Comparison of ENCODE assay signal across 24 cellular contexts in genomic region chr4:12672320-12672719, GRCh38.
"Had no signal": no experiment of that assay in that cellular context is flagged by ENCODE, and none has a peak within 500 bp of the region (broad histone marks: within the 10 kb centered on the region; RNA-seq: fewer than 3 reads in every experiment).

No MANE protein-coding gene starts in this region.

- H3K36me3 ChIP-seq: stomach, suprapubic skin, thoracic aorta, thyroid gland, tibial artery, tibial nerve, transverse colon, upper lobe of left lung, upper lobe of right lung, uterus, vagina had no signal

- H3K27me3 ChIP-seq: stomach, suprapubic skin, testis, thyroid gland, tibial artery, tibial nerve, transverse colon, upper lobe of left lung, upper lobe of right lung, uterus, vagina had no signal

- H3K4me3 ChIP-seq: stomach, suprapubic skin, testis, thoracic aorta, thyroid gland, tibial artery, tibial nerve, transverse colon, upper lobe of left lung, upper lobe of right lung, uterus, vagina had no signal

- H3K27ac ChIP-seq: stomach, suprapubic skin, testis, thoracic aorta, thyroid gland, tibial artery, tibial nerve, transverse colon, upper lobe of left lung, upper lobe of right lung, uterus, vagina had no signal

- H3K9me3 ChIP-seq: testis, thyroid gland, uterus, vagina had no signal

- DNase-seq: stimulated activated CD4-positive, alpha-beta T cell treated with anti-CD3 and anti-CD28 coated beads, Interleukin-2, amount 100 ng/mL, for 48 hours; stimulated activated CD4-positive, alpha-beta T cell treated with anti-CD3 and anti-CD28 coated beads, Interleukin-4, amount 100 ng/mL, for 1 hour; stimulated activated CD4-positive, alpha-beta T cell treated with anti-CD3 and anti-CD28 coated beads, Interleukin-4, amount 100 ng/mL, for 24 hours; stimulated activated CD4-positive, alpha-beta T cell treated with anti-CD3 and anti-CD28 coated beads, Interleukin-4, amount 100 ng/mL, for 4 hours; stimulated activated CD8-positive, alpha-beta memory T cell treated with anti-CD3 and anti-CD28 coated beads, Interleukin-4, amount 100 ng/mL, for 48 hours; stimulated activated naive B cell treated with anti-CD40 and anti-IgM and Interleukin-4, amounts not matched to agents 10 μg/mL and 1 μg/mL and 100 μg/mL, for 72 hours; stimulated activated naive CD4-positive, alpha-beta T cell; stimulated activated naive CD4-positive, alpha-beta T cell treated with Interleukin-2 at 50 U/mL for 16 hours; stimulated activated naive CD8-positive, alpha-beta T cell treated with anti-CD3 and anti-CD28 coated beads, Interleukin-15, amount 100 ng/mL, for 72 hours; stimulated activated naive CD8-positive, alpha-beta T cell treated with anti-CD3 and anti-CD28 coated beads, Interleukin-15, Interleukin-2, amounts not matched to agents 100 U/mL and 50 U/mL, for 24 hours; stomach; substantia nigra; testis; thyroid gland; tibial artery; transverse colon; trophoblast cell; upper lobe of left lung; upper lobe of right lung; uterus had no signal
